In the genomic region with DNA sequence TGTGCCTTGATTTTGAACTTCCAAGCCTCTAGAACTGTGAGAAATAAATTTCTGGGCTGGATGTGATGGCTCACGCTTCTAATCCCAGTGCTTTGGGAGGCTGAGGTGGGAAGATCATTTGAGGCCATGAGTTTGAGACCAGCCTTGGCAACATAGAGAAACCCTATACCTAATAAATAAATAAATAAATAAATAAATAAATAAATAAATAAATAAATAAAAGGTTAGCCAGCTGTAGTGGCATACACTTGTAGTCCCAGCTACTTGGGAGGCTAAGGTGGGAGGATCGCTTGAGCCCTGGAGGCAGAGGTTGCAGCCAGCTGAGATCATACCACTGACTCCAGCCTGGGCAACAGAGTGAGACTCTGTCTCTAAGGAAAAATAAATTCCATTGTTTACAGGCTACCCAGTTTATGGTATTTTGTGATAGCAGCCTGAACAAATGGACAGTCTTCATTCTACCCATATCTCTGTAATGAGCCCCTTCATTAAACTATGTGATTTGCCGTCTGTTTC, we compare ENCODE assay signal across 2 cellular contexts.
TF ChIP-seq lines count a peak whose summit lies in the region.

No MANE protein-coding gene starts in this region.

TF ChIP-seq in GM23338, 12 proteins besides CTCF, POLR2A, EP300 and RAD21 (continued from another document):
- TF ChIP-seq, protein P1, sequence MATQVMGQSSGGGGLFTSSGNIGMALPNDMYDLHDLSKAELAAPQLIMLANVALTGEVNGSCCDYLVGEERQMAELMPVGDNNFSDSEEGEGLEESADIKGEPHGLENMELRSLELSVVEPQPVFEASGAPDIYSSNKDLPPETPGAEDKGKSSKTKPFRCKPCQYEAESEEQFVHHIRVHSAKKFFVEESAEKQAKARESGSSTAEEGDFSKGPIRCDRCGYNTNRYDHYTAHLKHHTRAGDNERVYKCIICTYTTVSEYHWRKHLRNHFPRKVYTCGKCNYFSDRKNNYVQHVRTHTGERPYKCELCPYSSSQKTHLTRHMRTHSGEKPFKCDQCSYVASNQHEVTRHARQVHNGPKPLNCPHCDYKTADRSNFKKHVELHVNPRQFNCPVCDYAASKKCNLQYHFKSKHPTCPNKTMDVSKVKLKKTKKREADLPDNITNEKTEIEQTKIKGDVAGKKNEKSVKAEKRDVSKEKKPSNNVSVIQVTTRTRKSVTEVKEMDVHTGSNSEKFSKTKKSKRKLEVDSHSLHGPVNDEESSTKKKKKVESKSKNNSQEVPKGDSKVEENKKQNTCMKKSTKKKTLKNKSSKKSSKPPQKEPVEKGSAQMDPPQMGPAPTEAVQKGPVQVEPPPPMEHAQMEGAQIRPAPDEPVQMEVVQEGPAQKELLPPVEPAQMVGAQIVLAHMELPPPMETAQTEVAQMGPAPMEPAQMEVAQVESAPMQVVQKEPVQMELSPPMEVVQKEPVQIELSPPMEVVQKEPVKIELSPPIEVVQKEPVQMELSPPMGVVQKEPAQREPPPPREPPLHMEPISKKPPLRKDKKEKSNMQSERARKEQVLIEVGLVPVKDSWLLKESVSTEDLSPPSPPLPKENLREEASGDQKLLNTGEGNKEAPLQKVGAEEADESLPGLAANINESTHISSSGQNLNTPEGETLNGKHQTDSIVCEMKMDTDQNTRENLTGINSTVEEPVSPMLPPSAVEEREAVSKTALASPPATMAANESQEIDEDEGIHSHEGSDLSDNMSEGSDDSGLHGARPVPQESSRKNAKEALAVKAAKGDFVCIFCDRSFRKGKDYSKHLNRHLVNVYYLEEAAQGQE (IDR thresholded peaks at IDR 0.05; ENCODE audit: unreplicated experiment), result no peak
- TF ChIP-seq ZNF331 (CRISPR knock-in tag; IDR thresholded peaks at IDR 0.05; ENCODE audit: low read depth) (no peak), EZH2 (IDR thresholded peaks at IDR 0.05; ENCODE audit: low read depth, unreplicated experiment) (no peak), POLR2AphosphoS5 (IDR thresholded peaks at IDR 0.05; ENCODE audit: low read depth) (no peak), JUNB (IDR thresholded peaks at IDR 0.05; ENCODE audit: unreplicated experiment) (no peak), ZNF114 (CRISPR knock-in tag; IDR thresholded peaks at IDR 0.05) (no peak), STAT1 (IDR thresholded peaks at IDR 0.05; ENCODE audit: unreplicated experiment) (no peak)
- TF ChIP-seq, protein P2, sequence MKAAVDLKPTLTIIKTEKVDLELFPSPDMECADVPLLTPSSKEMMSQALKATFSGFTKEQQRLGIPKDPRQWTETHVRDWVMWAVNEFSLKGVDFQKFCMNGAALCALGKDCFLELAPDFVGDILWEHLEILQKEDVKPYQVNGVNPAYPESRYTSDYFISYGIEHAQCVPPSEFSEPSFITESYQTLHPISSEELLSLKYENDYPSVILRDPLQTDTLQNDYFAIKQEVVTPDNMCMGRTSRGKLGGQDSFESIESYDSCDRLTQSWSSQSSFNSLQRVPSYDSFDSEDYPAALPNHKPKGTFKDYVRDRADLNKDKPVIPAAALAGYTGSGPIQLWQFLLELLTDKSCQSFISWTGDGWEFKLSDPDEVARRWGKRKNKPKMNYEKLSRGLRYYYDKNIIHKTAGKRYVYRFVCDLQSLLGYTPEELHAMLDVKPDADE (IDR thresholded peaks at IDR 0.05), result no peak
- TF ChIP-seq, protein P3, sequence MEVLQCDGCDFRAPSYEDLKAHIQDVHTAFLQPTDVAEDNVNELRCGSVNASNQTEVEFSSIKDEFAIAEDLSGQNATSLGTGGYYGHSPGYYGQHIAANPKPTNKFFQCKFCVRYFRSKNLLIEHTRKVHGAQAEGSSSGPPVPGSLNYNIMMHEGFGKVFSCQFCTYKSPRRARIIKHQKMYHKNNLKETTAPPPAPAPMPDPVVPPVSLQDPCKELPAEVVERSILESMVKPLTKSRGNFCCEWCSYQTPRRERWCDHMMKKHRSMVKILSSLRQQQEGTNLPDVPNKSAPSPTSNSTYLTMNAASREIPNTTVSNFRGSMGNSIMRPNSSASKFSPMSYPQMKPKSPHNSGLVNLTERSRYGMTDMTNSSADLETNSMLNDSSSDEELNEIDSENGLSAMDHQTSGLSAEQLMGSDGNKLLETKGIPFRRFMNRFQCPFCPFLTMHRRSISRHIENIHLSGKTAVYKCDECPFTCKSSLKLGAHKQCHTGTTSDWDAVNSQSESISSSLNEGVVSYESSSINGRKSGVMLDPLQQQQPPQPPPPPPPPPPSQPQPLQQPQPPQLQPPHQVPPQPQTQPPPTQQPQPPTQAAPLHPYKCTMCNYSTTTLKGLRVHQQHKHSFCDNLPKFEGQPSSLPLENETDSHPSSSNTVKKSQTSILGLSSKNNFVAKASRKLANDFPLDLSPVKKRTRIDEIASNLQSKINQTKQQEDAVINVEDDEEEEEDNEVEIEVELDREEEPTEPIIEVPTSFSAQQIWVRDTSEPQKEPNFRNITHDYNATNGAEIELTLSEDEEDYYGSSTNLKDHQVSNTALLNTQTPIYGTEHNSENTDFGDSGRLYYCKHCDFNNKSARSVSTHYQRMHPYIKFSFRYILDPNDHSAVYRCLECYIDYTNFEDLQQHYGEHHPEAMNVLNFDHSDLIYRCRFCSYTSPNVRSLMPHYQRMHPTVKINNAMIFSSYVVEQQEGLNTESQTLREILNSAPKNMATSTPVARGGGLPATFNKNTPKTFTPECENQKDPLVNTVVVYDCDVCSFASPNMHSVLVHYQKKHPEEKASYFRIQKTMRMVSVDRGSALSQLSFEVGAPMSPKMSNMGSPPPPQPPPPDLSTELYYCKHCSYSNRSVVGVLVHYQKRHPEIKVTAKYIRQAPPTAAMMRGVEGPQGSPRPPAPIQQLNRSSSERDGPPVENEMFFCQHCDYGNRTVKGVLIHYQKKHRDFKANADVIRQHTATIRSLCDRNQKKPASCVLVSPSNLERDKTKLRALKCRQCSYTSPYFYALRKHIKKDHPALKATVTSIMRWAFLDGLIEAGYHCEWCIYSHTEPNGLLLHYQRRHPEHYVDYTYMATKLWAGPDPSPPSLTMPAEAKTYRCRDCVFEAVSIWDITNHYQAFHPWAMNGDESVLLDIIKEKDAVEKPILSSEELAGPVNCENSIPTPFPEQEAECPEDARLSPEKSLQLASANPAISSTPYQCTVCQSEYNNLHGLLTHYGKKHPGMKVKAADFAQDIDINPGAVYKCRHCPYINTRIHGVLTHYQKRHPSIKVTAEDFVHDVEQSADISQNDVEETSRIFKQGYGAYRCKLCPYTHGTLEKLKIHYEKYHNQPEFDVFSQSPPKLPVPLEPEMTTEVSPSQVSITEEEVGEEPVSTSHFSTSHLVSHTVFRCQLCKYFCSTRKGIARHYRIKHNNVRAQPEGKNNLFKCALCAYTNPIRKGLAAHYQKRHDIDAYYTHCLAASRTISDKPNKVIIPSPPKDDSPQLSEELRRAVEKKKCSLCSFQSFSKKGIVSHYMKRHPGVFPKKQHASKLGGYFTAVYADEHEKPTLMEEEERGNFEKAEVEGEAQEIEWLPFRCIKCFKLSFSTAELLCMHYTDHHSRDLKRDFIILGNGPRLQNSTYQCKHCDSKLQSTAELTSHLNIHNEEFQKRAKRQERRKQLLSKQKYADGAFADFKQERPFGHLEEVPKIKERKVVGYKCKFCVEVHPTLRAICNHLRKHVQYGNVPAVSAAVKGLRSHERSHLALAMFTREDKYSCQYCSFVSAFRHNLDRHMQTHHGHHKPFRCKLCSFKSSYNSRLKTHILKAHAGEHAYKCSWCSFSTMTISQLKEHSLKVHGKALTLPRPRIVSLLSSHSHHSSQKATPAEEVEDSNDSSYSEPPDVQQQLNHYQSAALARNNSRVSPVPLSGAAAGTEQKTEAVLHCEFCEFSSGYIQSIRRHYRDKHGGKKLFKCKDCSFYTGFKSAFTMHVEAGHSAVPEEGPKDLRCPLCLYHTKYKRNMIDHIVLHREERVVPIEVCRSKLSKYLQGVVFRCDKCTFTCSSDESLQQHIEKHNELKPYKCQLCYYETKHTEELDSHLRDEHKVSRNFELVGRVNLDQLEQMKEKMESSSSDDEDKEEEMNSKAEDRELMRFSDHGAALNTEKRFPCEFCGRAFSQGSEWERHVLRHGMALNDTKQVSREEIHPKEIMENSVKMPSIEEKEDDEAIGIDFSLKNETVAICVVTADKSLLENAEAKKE (CRISPR knock-in tag; IDR thresholded peaks at IDR 0.05), result no peak
TF ChIP-seq in GM23338: peak in this region for 0.

TF ChIP-seq in WTC11, 78 proteins besides CTCF, POLR2A, EP300 and RAD21 (continued from another document):
- TF ChIP-seq, protein P4, sequence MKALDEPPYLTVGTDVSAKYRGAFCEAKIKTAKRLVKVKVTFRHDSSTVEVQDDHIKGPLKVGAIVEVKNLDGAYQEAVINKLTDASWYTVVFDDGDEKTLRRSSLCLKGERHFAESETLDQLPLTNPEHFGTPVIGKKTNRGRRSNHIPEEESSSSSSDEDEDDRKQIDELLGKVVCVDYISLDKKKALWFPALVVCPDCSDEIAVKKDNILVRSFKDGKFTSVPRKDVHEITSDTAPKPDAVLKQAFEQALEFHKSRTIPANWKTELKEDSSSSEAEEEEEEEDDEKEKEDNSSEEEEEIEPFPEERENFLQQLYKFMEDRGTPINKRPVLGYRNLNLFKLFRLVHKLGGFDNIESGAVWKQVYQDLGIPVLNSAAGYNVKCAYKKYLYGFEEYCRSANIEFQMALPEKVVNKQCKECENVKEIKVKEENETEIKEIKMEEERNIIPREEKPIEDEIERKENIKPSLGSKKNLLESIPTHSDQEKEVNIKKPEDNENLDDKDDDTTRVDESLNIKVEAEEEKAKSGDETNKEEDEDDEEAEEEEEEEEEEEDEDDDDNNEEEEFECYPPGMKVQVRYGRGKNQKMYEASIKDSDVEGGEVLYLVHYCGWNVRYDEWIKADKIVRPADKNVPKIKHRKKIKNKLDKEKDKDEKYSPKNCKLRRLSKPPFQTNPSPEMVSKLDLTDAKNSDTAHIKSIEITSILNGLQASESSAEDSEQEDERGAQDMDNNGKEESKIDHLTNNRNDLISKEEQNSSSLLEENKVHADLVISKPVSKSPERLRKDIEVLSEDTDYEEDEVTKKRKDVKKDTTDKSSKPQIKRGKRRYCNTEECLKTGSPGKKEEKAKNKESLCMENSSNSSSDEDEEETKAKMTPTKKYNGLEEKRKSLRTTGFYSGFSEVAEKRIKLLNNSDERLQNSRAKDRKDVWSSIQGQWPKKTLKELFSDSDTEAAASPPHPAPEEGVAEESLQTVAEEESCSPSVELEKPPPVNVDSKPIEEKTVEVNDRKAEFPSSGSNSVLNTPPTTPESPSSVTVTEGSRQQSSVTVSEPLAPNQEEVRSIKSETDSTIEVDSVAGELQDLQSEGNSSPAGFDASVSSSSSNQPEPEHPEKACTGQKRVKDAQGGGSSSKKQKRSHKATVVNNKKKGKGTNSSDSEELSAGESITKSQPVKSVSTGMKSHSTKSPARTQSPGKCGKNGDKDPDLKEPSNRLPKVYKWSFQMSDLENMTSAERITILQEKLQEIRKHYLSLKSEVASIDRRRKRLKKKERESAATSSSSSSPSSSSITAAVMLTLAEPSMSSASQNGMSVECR (CRISPR knock-in tag; IDR thresholded peaks at IDR 0.05; ENCODE audit: borderline replicate concordance), result no peak
